In the genomic region with DNA sequence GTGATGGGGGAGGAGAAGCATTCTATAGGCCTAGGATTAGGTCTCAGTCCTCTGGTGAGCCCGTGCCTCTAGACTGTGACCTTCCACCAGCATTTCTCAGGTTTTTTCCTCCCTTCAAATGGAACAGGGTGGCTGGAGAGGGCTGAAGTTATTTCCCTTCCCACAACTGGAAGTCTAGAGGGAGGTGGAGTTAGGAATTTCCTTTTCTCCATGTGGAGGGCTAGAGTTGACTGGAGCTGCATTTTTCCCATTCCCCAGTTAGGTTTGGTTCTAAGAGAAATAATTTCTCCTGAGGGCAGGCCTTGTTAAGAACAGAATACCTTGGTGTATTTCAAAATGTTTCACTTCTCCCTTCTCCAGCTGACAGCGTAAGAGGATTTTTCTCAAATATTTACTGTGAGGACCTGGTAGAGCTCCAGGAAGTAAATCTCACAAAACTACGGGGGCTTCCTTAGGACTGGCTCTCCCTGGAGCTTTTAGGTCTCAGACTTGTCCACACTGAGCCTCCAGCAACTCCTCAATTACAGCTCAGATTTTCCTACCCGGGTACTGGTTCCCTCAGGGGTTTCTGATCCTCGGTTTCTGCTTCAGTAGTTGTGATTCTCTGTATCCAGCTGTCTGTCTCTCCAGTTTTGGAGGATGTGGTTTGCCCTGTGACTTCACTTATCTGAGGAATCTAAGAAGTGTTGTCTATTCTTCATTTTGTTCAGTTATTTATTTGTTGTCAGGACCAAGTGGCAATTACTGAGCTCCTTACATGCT, we compare ENCODE assay signal across 8 cellular contexts. TPM values are rescaled to one million over a fixed set of nuclear protein-coding genes. Genes with fewer than 3 reads are reported as not detected.
DNase-seq lines count a peak whose midpoint lies in the region; ATAC-seq and TF ChIP-seq lines count a peak whose summit lies in the region.

No MANE protein-coding gene starts in this region.

- CTCF ChIA-PET in AG04449 (lab: Yijun Ruan, JAX) = interaction anchor here (1.0 to 2.9 kb wide), 5 partner anchors 10 to 348 kb away, joined by 3 to 13 read pairs (median 6); no protein-coding TSS in a partner anchor
- CTCF ChIA-PET in activated CD4-positive, alpha-beta memory T cell treated with anti-CD3 and anti-CD28 coated beads for 36 hours (lab: Charles Lee) = interaction anchor here (0.6 to 1.7 kb wide), 4 partner anchors 50 to 205 kb away, joined by 3 to 11 read pairs (median 6); no protein-coding TSS in a partner anchor

- peaks cover 65% of the 10 kb centered on the region for H3K4me1 Mint-ChIP-seq in activated CD4-positive, alpha-beta memory T cell treated with anti-CD3 and anti-CD28 coated beads for 36 hours (ENCODE audit: low read depth)

- no peak overlapping the region for H3K4me3 Mint-ChIP-seq in activated CD4-positive, alpha-beta memory T cell treated with anti-CD3 and anti-CD28 coated beads for 36 hours

- H3K27me3 ChIP-seq in left ventricle myocardium inferior (ENCODE audit: low read depth) (no peaks in the 10 kb centered on the region), transverse colon (no peaks in the 10 kb centered on the region)

- in situ Hi-C loops in transverse colon (cut with MboI; ENCODE audit: low pct_ligation_motif_present in 1 of 4, low pct_unique_long_range_greater_than_20kb in 1 of 4, low sequenced_read_pairs in 3 of 4) = no loop called here

- H3K36me3 Mint-ChIP-seq in activated CD4-positive, alpha-beta memory T cell treated with anti-CD3 and anti-CD28 coated beads for 36 hours = peaks cover 7% of the 10 kb centered on the region

- POLR2A ChIA-PET in AG04449 (lab: Yijun Ruan, JAX) = interaction anchor here (0.6 to 1.6 kb wide), 4 partner anchors 23 to 1701 kb away, joined by 3 to 6 read pairs (median 3); no protein-coding TSS in a partner anchor
- POLR2A ChIA-PET in activated CD4-positive, alpha-beta memory T cell treated with anti-CD3 and anti-CD28 coated beads for 36 hours (lab: Charles Lee) = no interaction called here

- H3K27me3 Mint-ChIP-seq in activated CD4-positive, alpha-beta memory T cell treated with anti-CD3 and anti-CD28 coated beads for 36 hours = no peaks in the 10 kb centered on the region

- WGBS in transverse colon (ENCODE audit: low coverage in 1 of 2), 2 donors = 29 to 71% methylated on average over 3 to 5 of the region's 5 CpGs

- DNase-seq in AG04449 (ENCODE audit: low read depth, low spot score) = peak; percentile 21
- DNase-seq in HCEC 1CT = peak; percentile 77
- peak; percentile 33 for DNase-seq in activated CD4-positive, alpha-beta memory T cell treated with anti-CD3 and anti-CD28 coated beads for 36 hours
- no peak for DNase-seq in left ventricle myocardium inferior
- DNase-seq in transverse colon = no peak
- no peak for DNase-seq in cerebellum (ENCODE audit: low spot score)

- peaks cover 68% of the 10 kb centered on the region for H3K4me1 ChIP-seq in left ventricle myocardium inferior
- H3K4me1 ChIP-seq in transverse colon = peaks cover 7 to 39% (median 18%) of the 10 kb centered on the region in 4 donors

- ATAC-seq in HG02623 (IDR thresholded peaks at IDR 0.05; ENCODE audit: unreplicated experiment) = no peak
- no peak for ATAC-seq in HG02678 (IDR thresholded peaks at IDR 0.05; ENCODE audit: unreplicated experiment)

- no peak for TF ChIP-seq POLR2A in transverse colon (IDR thresholded peaks at IDR 0.05)

- H3K27ac ChIP-seq in left ventricle myocardium inferior (replicated peaks) (peak overlapping the region; percentile 83), transverse colon (peak overlapping the region; percentile 48 to 65 (median 56))

- H3K36me3 ChIP-seq in left ventricle myocardium inferior (no peaks in the 10 kb centered on the region), transverse colon (no peaks in the 10 kb centered on the region)

- intact Hi-C loops in activated CD4-positive, alpha-beta memory T cell treated with anti-CD3 and anti-CD28 coated beads for 36 hours (cut with micrococcal nuclease) = no loop called here
- intact Hi-C loops in left ventricle myocardium inferior (cut with micrococcal nuclease) (no loop called here), transverse colon (cut with DNase I; ENCODE audit: low total_unique reads) (no loop called here)

- peaks cover 11% of the 10 kb centered on the region for H3K9me3 ChIP-seq in left ventricle myocardium inferior (replicated peaks)
- H3K9me3 ChIP-seq in transverse colon = no peaks in the 10 kb centered on the region

- peaks cover 13% of the 10 kb centered on the region for H3K9me3 Mint-ChIP-seq in activated CD4-positive, alpha-beta memory T cell treated with anti-CD3 and anti-CD28 coated beads for 36 hours

- no peak overlapping the region for H3K4me3 ChIP-seq in AG04449 (ENCODE audit: low read depth, low read length)
- peak overlapping the region; percentile 39 for H3K4me3 ChIP-seq in left ventricle myocardium inferior
- no peak overlapping the region for H3K4me3 ChIP-seq in transverse colon

- TF ChIP-seq CTCF in AG04449 (IDR thresholded peaks at IDR 0.05; ENCODE audit: insufficient read depth, low read length, missing control alignments) = no peak
- no peak for TF ChIP-seq CTCF in left ventricle myocardium inferior (IDR thresholded peaks at IDR 0.05; ENCODE audit: borderline replicate concordance)
- TF ChIP-seq CTCF in transverse colon (IDR thresholded peaks at IDR 0.05) = no peak

- H3K27ac Mint-ChIP-seq in activated CD4-positive, alpha-beta memory T cell treated with anti-CD3 and anti-CD28 coated beads for 36 hours = no peak overlapping the region

- TF ChIP-seq EP300 in transverse colon (IDR thresholded peaks at IDR 0.05; ENCODE audit: low read depth) = no peak

RNA-seq across cellular contexts. Expression of gene REEP3, which starts 6.0 kb away (rescaled TPM):
- total RNA-seq in activated CD4-positive, alpha-beta memory T cell treated with anti-CD3 and anti-CD28 coated beads for 36 hours = 10 to 100 TPM; 19.5 to 20.7 TPM
- total RNA-seq in left ventricle myocardium inferior = 18.2 TPM
- 10 to 100 TPM; 23.9 to 50.1 (median 36.7) TPM for total RNA-seq in transverse colon
- total RNA-seq in cerebellum = 18.7 TPM

RNA-seq across cellular contexts. Expression of gene JMJD1C, which starts 49.4 kb away (rescaled TPM):
- 10 to 100 TPM; 42.6 to 47.3 TPM for total RNA-seq in activated CD4-positive, alpha-beta memory T cell treated with anti-CD3 and anti-CD28 coated beads for 36 hours
- 34.6 TPM for total RNA-seq in left ventricle myocardium inferior
- total RNA-seq in transverse colon = 100 to 1,000 TPM in 1 of 4 donors, 10 to 100 TPM in 3; 56.7 to 128 (median 78.9) TPM
- total RNA-seq in cerebellum = 205 TPM

Comparison
In these comparisons a context has a peak if more than half of its experiments do, and no peak if none do; other contexts are left out.
1. DNase-seq: peak in AG04449 (single experiment), HCEC 1CT (single experiment) and activated CD4-positive, alpha-beta memory T cell treated with anti-CD3 and anti-CD28 coated beads for 36 hours (single experiment); none in left ventricle myocardium inferior (single experiment), transverse colon (single experiment) and cerebellum (single experiment).